20 cellular contexts compared by ENCODE assay signal in genomic region chr4:7735961-7736360, GRCh38.
DNase-seq lines count a peak whose midpoint lies in the region; ATAC-seq, FAIRE-seq and TF ChIP-seq lines count a peak whose summit lies in the region.
"Had no signal": no experiment of that assay in that cellular context is flagged by ENCODE, and none has a peak within 500 bp of the region (broad histone marks: within the 10 kb centered on the region; RNA-seq: fewer than 3 reads in every experiment).

No MANE protein-coding gene starts in this region.

- TF ChIP-seq POLR2A in spleen (IDR thresholded peaks at IDR 0.05): no peak

- TF ChIP-seq CTCF in left ventricle myocardium inferior (IDR thresholded peaks at IDR 0.05; ENCODE audit: borderline replicate concordance) (no peak), kidney (IDR thresholded peaks at IDR 0.05; ENCODE audit: borderline replicate concordance, extremely low read depth, insufficient read depth) (no peak), spleen (IDR thresholded peaks at IDR 0.05 in 8 of 11, conservative IDR thresholded peaks at IDR 0.05 in 3 of 11) (no peak)

- WGBS in spleen, 5 donors: 56 to 91% (median 83%) methylated on average over 5 to 8 of the region's 8 CpGs; no CpG with 5 or more reads in 1 of the 5 donors

- H3K9ac ChIP-seq in BLaER1 (no peak overlapping the region), kidney (ENCODE audit: low read length in 2 of 2) (no peak overlapping the region)
- H3K9ac ChIP-seq: GM23248 had no signal

- peak; percentile 6 for DNase-seq in left ventricle myocardium inferior
- DNase-seq in Right ventricle myocardium inferior (ENCODE audit: missing footprints): no peak
- peak; percentile 42 for DNase-seq in kidney
- DNase-seq in spleen: peak; percentile 70
- no peak for DNase-seq in H4 (ENCODE audit: low spot score)
- DNase-seq in DMS53 treated with DMSO at 0.1 percent for 48 hours (lab: John Stamatoyannopoulos, UW; ENCODE audit: unreplicated experiment): no peak
- DNase-seq: 8988T; C1 segment of cervical spinal cord; Calu3; CD4-positive, alpha-beta memory T cell; COR-L47; DMS53; DND-41; GM23248; H9 had no signal

- H4K20me1 ChIP-seq in BLaER1: no peaks in the 10 kb centered on the region

- no peak for ATAC-seq in Right ventricle myocardium inferior
- ATAC-seq: HCT116 had no signal

- peak overlapping the region; percentile 46 for H3K4me2 ChIP-seq in BLaER1

- intact Hi-C loops in left ventricle myocardium inferior (cut with micrococcal nuclease) (no loop called here), Right ventricle myocardium inferior (cut with DNase I) (no loop called here), kidney (cut with DNase I) (no loop called here), spleen (cut with DNase I; ENCODE audit: low total_unique reads) (no loop called here)

- H3K27me3 ChIP-seq in left ventricle myocardium inferior (ENCODE audit: low read depth) (peaks cover 8% of the 10 kb centered on the region), BLaER1 (no peaks in the 10 kb centered on the region), spleen (replicated peaks in 1 of 7) (peaks cover 0 to 57% (median 0%) of the 10 kb centered on the region in 7 donors)

- no peak for FAIRE-seq in kidney (lab: Jason Lieb, UNC)
- FAIRE-seq: G401.6, GM12892, H1 had no signal

- H3K4me1 ChIP-seq in left ventricle myocardium inferior: no peaks in the 10 kb centered on the region
- peaks cover 57% of the 10 kb centered on the region for H3K4me1 ChIP-seq in BLaER1
- H3K4me1 ChIP-seq in kidney (ENCODE audit: control insufficient read depth in 1 of 2, insufficient read depth in 1 of 2, low read depth in 1 of 2, low read length in 2 of 2): no peaks in the 10 kb centered on the region
- peaks cover 0 to 6% (median 0%) of the 10 kb centered on the region in 6 donors for H3K4me1 ChIP-seq in spleen

- H3K27ac ChIP-seq in left ventricle myocardium inferior (replicated peaks): no peak overlapping the region
- H3K27ac ChIP-seq in BLaER1: no peak overlapping the region
- H3K27ac ChIP-seq in kidney (ENCODE audit: low read depth in 2 of 2, low read length in 2 of 2): no peak overlapping the region
- no peak overlapping the region for H3K27ac ChIP-seq in spleen
- H3K27ac ChIP-seq: GM23248 had no signal

- no peaks in the 10 kb centered on the region for H3K9me3 ChIP-seq in left ventricle myocardium inferior (replicated peaks)
- H3K9me3 ChIP-seq in BLaER1: no peaks in the 10 kb centered on the region
- H3K9me3 ChIP-seq in kidney (ENCODE audit: control insufficient read depth in 1 of 2, low read length in 2 of 2): no peaks in the 10 kb centered on the region
- H3K9me3 ChIP-seq in spleen: peaks cover 0 to 8% (median 0%) of the 10 kb centered on the region in 8 donors

- H3K36me3 ChIP-seq in left ventricle myocardium inferior: no peaks in the 10 kb centered on the region
- H3K36me3 ChIP-seq in BLaER1: peaks cover 12% of the 10 kb centered on the region; the same call in 1 of the 2 replicates
- H3K36me3 ChIP-seq in kidney (ENCODE audit: control insufficient read depth in 1 of 2, insufficient read depth in 2 of 2, low read length in 2 of 2): no peaks in the 10 kb centered on the region
- H3K36me3 ChIP-seq in spleen: no peaks in the 10 kb centered on the region

- no peak overlapping the region for H3K4me3 ChIP-seq in left ventricle myocardium inferior
- no peak overlapping the region for H3K4me3 ChIP-seq in BLaER1
- no peak overlapping the region for H3K4me3 ChIP-seq in kidney (ENCODE audit: low read length in 2 of 2)
- no peak overlapping the region for H3K4me3 ChIP-seq in spleen
- H3K4me3 ChIP-seq: GM23248 had no signal

Comparison
In these comparisons a context has a peak if more than half of its experiments do, and no peak if none do; other contexts are left out.
1. DNase-seq: peak in left ventricle myocardium inferior (single experiment), kidney (single experiment) and spleen (single experiment); none in Right ventricle myocardium inferior (single experiment), H4 (single experiment) and DMS53 treated with DMSO at 0.1 percent for 48 hours (single experiment).